In genomic region chr10:66209025-66209424, GRCh38 we compare ENCODE assay signal across 20 cellular contexts.
"Had no signal": no experiment of that assay in that cellular context is flagged by ENCODE, and none has a peak within 500 bp of the region (broad histone marks: within the 10 kb centered on the region; RNA-seq: fewer than 3 reads in every experiment).

No MANE protein-coding gene starts in this region.

- DNase-seq: Kasumi-1, MM.1S, NCI-H1092 treated with DMSO at 0.1 percent for 48 hours, NCI-H1436, NCI-H187, NCI-H2029, NCI-H2081 treated with DMSO at 0.1 percent for 48 hours, NCI-H2171, NCI-H226, NCI-H446, NCI-H510A, NCI-H524 treated with DMSO at 0.1 percent for 48 hours, NCI-H69, NCI-H774, SIG-M5 had no signal

- ATAC-seq: K562, Panc1, Right ventricle myocardium inferior had no signal

- H3K4me3 ChIP-seq: K562, SJSA1, SK-N-MC had no signal
